ENCODE assay signal across 6 cellular contexts in genomic region chr19:53157601-53158000, GRCh38.
DNase-seq lines count a peak whose midpoint lies in the region; ATAC-seq and TF ChIP-seq lines count a peak whose summit lies in the region.

No MANE protein-coding gene starts in this region.

- TF ChIP-seq CTCF in tibial artery (IDR thresholded peaks at IDR 0.05) = no peak

- H3K9me3 Mint-ChIP-seq in activated T-cell treated with anti-CD3 and anti-CD28 coated beads, Interleukin-2, amount 50 U/mL, for 24 hours = peaks cover 51% of the 10 kb centered on the region

- intact Hi-C loops in tibial artery (cut with DNase I; ENCODE audit: low total_unique reads) = loop anchor here (10.0 kb wide), 1 partner anchor 53 kb away; the partner anchor contains the start of gene ZNF160

- peak overlapping the region; percentile 80 for H3K4me3 Mint-ChIP-seq in activated T-cell treated with anti-CD3 and anti-CD28 coated beads, Interleukin-2, amount 50 U/mL, for 24 hours

- no peak for DNase-seq in activated T-cell treated with anti-CD3 and anti-CD28 coated beads, Interleukin-2, amount 50 U/mL, for 24 hours
- DNase-seq in activated T-cell treated with anti-CD3 and anti-CD28 coated beads, Interleukin-2, amount 50 U/mL, for 48 hours = no peak
- DNase-seq in globus pallidus (ENCODE audit: low spot score) (peak; percentile 2), tibial artery (no peak)

- peaks cover 11% of the 10 kb centered on the region for H3K27me3 Mint-ChIP-seq in activated T-cell treated with anti-CD3 and anti-CD28 coated beads, Interleukin-2, amount 50 U/mL, for 24 hours

- H3K36me3 Mint-ChIP-seq in activated T-cell treated with anti-CD3 and anti-CD28 coated beads, Interleukin-2, amount 50 U/mL, for 24 hours (ENCODE audit: low read depth) = peaks cover 78% of the 10 kb centered on the region

- peak overlapping the region; percentile 73 to 80 for H3K27ac ChIP-seq in tibial artery

- H3K27me3 ChIP-seq in tibial artery = no peaks in the 10 kb centered on the region

- peak overlapping the region; percentile 52 for H3K27ac Mint-ChIP-seq in activated T-cell treated with anti-CD3 and anti-CD28 coated beads, Interleukin-2, amount 50 U/mL, for 24 hours

- H3K4me1 ChIP-seq in tibial artery = peaks cover 0 to 17% (median 16%) of the 10 kb centered on the region in 4 donors

- ATAC-seq in HG03175 (IDR thresholded peaks at IDR 0.05; ENCODE audit: unreplicated experiment) (no peak), GM21825 (IDR thresholded peaks at IDR 0.05; ENCODE audit: unreplicated experiment) (no peak)

- H3K4me3 ChIP-seq in tibial artery = peak overlapping the region; percentile 69 to 81

- H3K36me3 ChIP-seq in tibial artery = peaks cover 29 to 39% (median 37%) of the 10 kb centered on the region in 3 donors

- H3K4me1 Mint-ChIP-seq in activated T-cell treated with anti-CD3 and anti-CD28 coated beads, Interleukin-2, amount 50 U/mL, for 24 hours (ENCODE audit: low read depth) = peaks cover 14% of the 10 kb centered on the region

- H3K9me3 ChIP-seq in tibial artery = peaks cover 0 to 26% (median 14%) of the 10 kb centered on the region in 3 donors
